ENCODE assay signal across 18 cellular contexts in genomic region chr2:8149985-8150547, GRCh38.
A peak's percentile ranks its signal among the peaks of the same experiment; 100 is the strongest.
DNase-seq lines count a peak whose midpoint lies in the region; ATAC-seq and TF ChIP-seq lines count a peak whose summit lies in the region.
"Had no signal": no experiment of that assay in that cellular context is flagged by ENCODE, and none has a peak within 500 bp of the region (broad histone marks: within the 10 kb centered on the region; RNA-seq: fewer than 3 reads in every experiment).

No MANE protein-coding gene starts in this region.

- H3K4me1 ChIP-seq in GM23248 (ENCODE audit: insufficient read depth) (peaks cover 26% of the 10 kb centered on the region), body of pancreas (peaks cover 22% of the 10 kb centered on the region), osteoblast (ENCODE audit: insufficient read depth, low read length) (peaks cover 22% of the 10 kb centered on the region)
- H3K4me1 ChIP-seq: breast epithelium, esophagus squamous epithelium had no signal

- WGBS in GM23248 (ENCODE audit: low coverage in 1 of 2, low lambda C conversion rate in 2 of 2, missing lambda C conversion rate in 2 of 2), 2 experiments, result 87 to 91% methylated on average over 9 of the region's 9 CpGs
- WGBS in body of pancreas, 2 donors, result 74 to 78% methylated on average over 9 of the region's 9 CpGs

- H3K4me2 ChIP-seq in GM23248 (ENCODE audit: unreplicated experiment) (no peak overlapping the region), osteoblast (ENCODE audit: insufficient read depth, low read length) (no peak overlapping the region)

- H3K27ac ChIP-seq in GM23248, result no peak overlapping the region
- peak overlapping the region in 1 of 4 donors; percentile 2 for H3K27ac ChIP-seq in body of pancreas
- H3K27ac ChIP-seq in osteoblast (ENCODE audit: low read depth, low read length), result no peak overlapping the region
- no peak overlapping the region for H3K27ac ChIP-seq in caudate nucleus (ENCODE audit: low read depth, low read length)
- H3K27ac ChIP-seq: breast epithelium, esophagus squamous epithelium, HL-60, SK-N-MC had no signal

- H3K4me3 ChIP-seq in GM23248 (no peak overlapping the region), body of pancreas (no peak overlapping the region), skeletal muscle cell (ENCODE audit: low read depth, low read length) (no peak overlapping the region), osteoblast (ENCODE audit: insufficient read depth, low read length) (no peak overlapping the region), H7 (ENCODE audit: insufficient read depth, low read depth, low read length) (no peak overlapping the region)
- H3K4me3 ChIP-seq: breast epithelium, esophagus squamous epithelium, K562, SK-N-MC had no signal

- peaks cover 27% of the 10 kb centered on the region for H3F3A ChIP-seq in GM23248 (ENCODE audit: insufficient read depth)

- DNase-seq in GM23248 (peak; percentile 29), body of pancreas (no peak), iris pigment epithelial cell (ENCODE audit: low read depth) (peak; percentile 45), skeletal muscle cell (ENCODE audit: low read depth) (peak; percentile 67), osteoblast (ENCODE audit: insufficient read length, low spot score, missing footprints) (no peak), caudate nucleus (lab: John Stamatoyannopoulos, UW) (no peak), H7 (no peak), NCI-H2171 (lab: John Stamatoyannopoulos, UW) (no peak)
- DNase-seq: activated CD4-positive, alpha-beta T cell treated with anti-CD3 and anti-CD28 coated beads for 48 hours; activated naive CD4-positive, alpha-beta T cell treated with anti-CD3 and anti-CD28 coated beads for 36 hours; esophagus squamous epithelium; hypothalamus; left colon; NCI-H1048 had no signal

- no peak overlapping the region for H2AFZ ChIP-seq in GM23248
- no peak overlapping the region for H2AFZ ChIP-seq in osteoblast (ENCODE audit: low read length)

- peak; percentile 46 for ATAC-seq in body of pancreas
- ATAC-seq: K562, left colon had no signal

- H4K20me1 ChIP-seq in GM23248 (ENCODE audit: insufficient read depth), result no peaks in the 10 kb centered on the region
- H4K20me1 ChIP-seq in osteoblast (ENCODE audit: insufficient read depth, low read length), result no peaks in the 10 kb centered on the region

- intact Hi-C loops in body of pancreas (cut with DNase I), result no loop called here

- TF ChIP-seq POLR2A in body of pancreas (IDR thresholded peaks at IDR 0.05), result no peak

- H3K36me3 ChIP-seq in GM23248 (ENCODE audit: low read depth) (no peaks in the 10 kb centered on the region), body of pancreas (replicated peaks in 1 of 2; ENCODE audit: insufficient read depth in 1 of 2, low read depth in 2 of 2) (no peaks in the 10 kb centered on the region), osteoblast (ENCODE audit: insufficient read depth, low read length) (no peaks in the 10 kb centered on the region), H7 (replicated peaks; ENCODE audit: control insufficient read depth, insufficient read depth, low read length) (no peaks in the 10 kb centered on the region)
- H3K36me3 ChIP-seq: breast epithelium, esophagus squamous epithelium had no signal

- H3K9me2 ChIP-seq in GM23248 (ENCODE audit: insufficient read depth), result no peaks in the 10 kb centered on the region

- no peaks in the 10 kb centered on the region for H3K27me3 ChIP-seq in GM23248 (replicated peaks; ENCODE audit: insufficient read depth)
- H3K27me3 ChIP-seq in body of pancreas, result no peaks in the 10 kb centered on the region
- no peaks in the 10 kb centered on the region for H3K27me3 ChIP-seq in osteoblast (ENCODE audit: insufficient read depth, low read length)
- no peaks in the 10 kb centered on the region for H3K27me3 ChIP-seq in H7 (ENCODE audit: control insufficient read depth, insufficient read depth, low read length)
- H3K27me3 ChIP-seq: breast epithelium had no signal

- no peak overlapping the region for H3K9ac ChIP-seq in GM23248

- no peaks in the 10 kb centered on the region for H3K79me2 ChIP-seq in GM23248 (ENCODE audit: insufficient read depth)
- no peaks in the 10 kb centered on the region for H3K79me2 ChIP-seq in osteoblast (ENCODE audit: insufficient read depth, low read length)

- in situ Hi-C loops in GM23248 (cut with MboI), result no loop called here

- TF ChIP-seq CTCF in body of pancreas (IDR thresholded peaks at IDR 0.05) (no peak), osteoblast (IDR thresholded peaks at IDR 0.05; ENCODE audit: extremely low read depth, low read depth, low read length) (no peak)

- H3K9me3 ChIP-seq in GM23248 (ENCODE audit: low read depth), result no peaks in the 10 kb centered on the region
- H3K9me3 ChIP-seq in body of pancreas, result no peaks in the 10 kb centered on the region
- H3K9me3 ChIP-seq in osteoblast (ENCODE audit: low read depth, low read length), result no peaks in the 10 kb centered on the region
- H3K9me3 ChIP-seq: breast epithelium, esophagus squamous epithelium had no signal

Comparison
In these comparisons a context has a peak if more than half of its experiments do, and no peak if none do; other contexts are left out.
1. DNase-seq: peak in GM23248 (single experiment), iris pigment epithelial cell (single experiment) and skeletal muscle cell (single experiment); none in body of pancreas (0 of 4), osteoblast (single experiment), caudate nucleus (0 of 61), H7 (single experiment) and NCI-H2171 (single experiment).